ENCODE assay signal across 8 cellular contexts in genomic region chr9:2622361-2623045, GRCh38. TPM values are rescaled to one million over a fixed set of nuclear protein-coding genes. Genes with fewer than 3 reads are reported as not detected.
DNase-seq lines count a peak whose midpoint lies in the region; ATAC-seq and TF ChIP-seq lines count a peak whose summit lies in the region.

No MANE protein-coding gene starts in this region.

- DNase-seq in ACHN (peak; percentile 24), GM13977 (ENCODE audit: low spot score) (peak; percentile 48), SJCRH30 (peak; percentile 36 to 54), left lobe of liver (ENCODE audit: low spot score) (peak; percentile 46)
- DNase-seq in central memory CD8-positive, alpha-beta T cell (ENCODE audit: low spot score in 2 of 2), result no peak
- DNase-seq in stimulated activated CD8-positive, alpha-beta memory T cell treated with anti-CD3 and anti-CD28 coated beads, Interleukin-2, amount 100 ng/mL, for 48 hours (ENCODE audit: low read depth in 2 of 2), result peak; percentile 2 to 12

- H3K27ac ChIP-seq in SJCRH30, result peak overlapping the region; percentile 26

- no peaks in the 10 kb centered on the region for H3K27me3 ChIP-seq in SJCRH30

- in situ Hi-C loops in ACHN (cut with HindIII; ENCODE audit: low pct_ligation_motif_present, low pct_unique_long_range_greater_than_20kb, low sequenced_read_pairs) (no loop called here), GM13977 (cut with MboI; ENCODE audit: low pct_unique_long_range_greater_than_20kb, low sequenced_read_pairs, unreplicated experiment) (no loop called here)

- H3K4me3 ChIP-seq in SJCRH30, result peak overlapping the region; percentile 86

- H3K36me3 Mint-ChIP-seq in central memory CD8-positive, alpha-beta T cell (ENCODE audit: insufficient read depth), result no peaks in the 10 kb centered on the region

- peaks cover 83% of the 10 kb centered on the region for H3K27me3 Mint-ChIP-seq in central memory CD8-positive, alpha-beta T cell

- H3K4me1 ChIP-seq in SJCRH30, result no peaks in the 10 kb centered on the region; the same call in 1 of the 2 replicates

- no peak overlapping the region for H3K27ac Mint-ChIP-seq in central memory CD8-positive, alpha-beta T cell (ENCODE audit: low read depth)

- ATAC-seq in HG03039 (IDR thresholded peaks at IDR 0.05; ENCODE audit: unreplicated experiment), result peak; percentile 22
- ATAC-seq in central memory CD8-positive, alpha-beta T cell (replicated peaks; ENCODE audit: extremely low read depth, poor library complexity, severe bottlenecking), result peak; percentile 26
- ATAC-seq in left lobe of liver, result peak; percentile 40
- ATAC-seq in GM19328 (IDR thresholded peaks at IDR 0.05; ENCODE audit: unreplicated experiment), result no peak

- H3K36me3 ChIP-seq in SJCRH30, result no peaks in the 10 kb centered on the region

- no peaks in the 10 kb centered on the region for H3K9me3 ChIP-seq in SJCRH30 (replicated peaks)

- TF ChIP-seq CTCF in GM13977 (IDR thresholded peaks at IDR 0.05; ENCODE audit: extremely low read depth, insufficient read depth, missing control alignments), result no peak

- H3K9me3 Mint-ChIP-seq in central memory CD8-positive, alpha-beta T cell, result no peaks in the 10 kb centered on the region

- H3K4me3 Mint-ChIP-seq in central memory CD8-positive, alpha-beta T cell, result peak overlapping the region; percentile 76

- H3K4me1 Mint-ChIP-seq in central memory CD8-positive, alpha-beta T cell, result peaks cover 19% of the 10 kb centered on the region

RNA-seq across cellular contexts. Expression of gene VLDLR, which starts 0.9 kb away (rescaled TPM):
- total RNA-seq in SJCRH30 (2014; rRNA removed; shearing (Covaris generic)), result 4.5 and 4.8 TPM in 2 replicates
- total RNA-seq in left lobe of liver, result 2.0 TPM

Comparison
In these comparisons a context has a peak if more than half of its experiments do, and no peak if none do; other contexts are left out.
1. DNase-seq: peak in ACHN (single experiment), GM13977 (single experiment), SJCRH30 (2 of 2), left lobe of liver (single experiment) and stimulated activated CD8-positive, alpha-beta memory T cell treated with anti-CD3 and anti-CD28 coated beads, Interleukin-2, amount 100 ng/mL, for 48 hours (2 of 2); none in central memory CD8-positive, alpha-beta T cell (0 of 2).